22 cellular contexts compared by ENCODE assay signal in genomic region chr1:96388421-96389310, GRCh38.
DNase-seq lines count a peak whose midpoint lies in the region; ATAC-seq, FAIRE-seq and TF ChIP-seq lines count a peak whose summit lies in the region.
"Had no signal": no experiment of that assay in that cellular context is flagged by ENCODE, and none has a peak within 500 bp of the region (broad histone marks: within the 10 kb centered on the region; RNA-seq: fewer than 3 reads in every experiment).

No MANE protein-coding gene starts in this region.

- H3K9me3 ChIP-seq in vagina: no peaks in the 10 kb centered on the region

- CTCF ChIA-PET in RWPE1 (lab: Yijun Ruan, JAX): interaction anchor here (0.7 kb wide), 1 partner anchor 386 kb away, joined by 3 read pairs; no protein-coding TSS in a partner anchor

- H3K27ac ChIP-seq in vagina: no peak overlapping the region
- no peak overlapping the region for H3K27ac ChIP-seq in RWPE1
- H3K27ac ChIP-seq: C4-2B, esophagus squamous epithelium had no signal

- POLR2A ChIA-PET in RWPE1 (lab: Yijun Ruan, JAX; ENCODE audit: low non-redundant PET): no interaction called here

- no peaks in the 10 kb centered on the region for H3K27me3 ChIP-seq in vagina
- H3K27me3 ChIP-seq: esophagus squamous epithelium had no signal

- TF ChIP-seq POLR2A in H54 (IDR thresholded peaks at IDR 0.05; ENCODE audit: low read depth, low read length) (no peak), vagina (IDR thresholded peaks at IDR 0.05) (no peak)

- ATAC-seq in GM18498 (IDR thresholded peaks at IDR 0.05; ENCODE audit: unreplicated experiment): no peak
- ATAC-seq: activated T-cell treated with anti-CD3 and anti-CD28 coated beads, Interleukin-2, amount 50 U/mL, for 72 hours; stimulated activated naive CD8-positive, alpha-beta T cell treated with anti-CD3 and anti-CD28 coated beads, Interleukin-15, Interleukin-2, amounts not matched to agents 100 U/mL and 50 U/mL, for 24 hours had no signal

- no peak overlapping the region for H3K4me3 ChIP-seq in fibroblast of the aortic adventitia (ENCODE audit: low read depth, low read length)
- H3K4me3 ChIP-seq in retinal pigment epithelial cell (ENCODE audit: low read length): no peak overlapping the region
- H3K4me3 ChIP-seq in vagina: no peak overlapping the region
- H3K4me3 ChIP-seq: esophagus squamous epithelium had no signal

- TF ChIP-seq CTCF in fibroblast of the aortic adventitia (IDR thresholded peaks at IDR 0.05; ENCODE audit: insufficient read depth, low read length) (no peak), retinal pigment epithelial cell (conservative IDR thresholded peaks at IDR 0.05; ENCODE audit: low read depth, low read length) (no peak), vagina (IDR thresholded peaks at IDR 0.05) (no peak), RWPE1 (conservative IDR thresholded peaks at IDR 0.05; ENCODE audit: low read depth) (no peak)

- H3K36me3 ChIP-seq in vagina: no peaks in the 10 kb centered on the region
- H3K36me3 ChIP-seq: esophagus squamous epithelium had no signal

- DNase-seq in H54 (ENCODE audit: insufficient read length, low spot score): peak; percentile 19
- DNase-seq in amniotic epithelial cell (ENCODE audit: low read depth): peak; percentile 56
- DNase-seq in fibroblast of the aortic adventitia (ENCODE audit: low read depth): peak; percentile 60
- peak; percentile 55 for DNase-seq in retinal pigment epithelial cell (ENCODE audit: low read depth)
- DNase-seq in vagina (ENCODE audit: extremely low spot score in 2 of 2): no peak
- DNase-seq in RWPE1 (ENCODE audit: low spot score): no peak
- DNase-seq in GM19240 (ENCODE audit: insufficient read length, low spot score): no peak
- DNase-seq: activated CD4-positive, alpha-beta memory T cell treated with anti-CD3 and anti-CD28 coated beads for 36 hours; activated naive CD8-positive, alpha-beta T cell treated with anti-CD3 and anti-CD28 coated beads, Interleukin-2, amount 10 ng/mL, durations not matched to agents 7 days and 5 days; activated T-cell treated with anti-CD3 and anti-CD28 coated beads, Interleukin-2, amount 50 U/mL, for 72 hours; DMS53; esophagus squamous epithelium; Karpas-422; mesendoderm; NCI-H1436; NCI-H2227 treated with DMSO at 0.1 percent for 48 hours; occipital lobe; stimulated activated naive CD8-positive, alpha-beta T cell treated with anti-CD3 and anti-CD28 coated beads, Interleukin-15, Interleukin-2, amounts not matched to agents 100 U/mL and 50 U/mL, for 24 hours had no signal

- FAIRE-seq in H54 (lab: Jason Lieb, UNC): peak; percentile 68
- FAIRE-seq: colon, TTC549 had no signal

- H3K4me1 ChIP-seq in vagina: no peaks in the 10 kb centered on the region

- intact Hi-C loops in vagina (cut with DNase I): no loop called here

Comparison
In these comparisons a context has a peak if more than half of its experiments do, and no peak if none do; other contexts are left out.
1. DNase-seq: peak in H54 (single experiment), amniotic epithelial cell (single experiment), fibroblast of the aortic adventitia (single experiment) and retinal pigment epithelial cell (single experiment); none in vagina (0 of 2), RWPE1 (single experiment) and GM19240 (single experiment).